Comparison of ENCODE assay signal across 19 cellular contexts in the genomic region with DNA sequence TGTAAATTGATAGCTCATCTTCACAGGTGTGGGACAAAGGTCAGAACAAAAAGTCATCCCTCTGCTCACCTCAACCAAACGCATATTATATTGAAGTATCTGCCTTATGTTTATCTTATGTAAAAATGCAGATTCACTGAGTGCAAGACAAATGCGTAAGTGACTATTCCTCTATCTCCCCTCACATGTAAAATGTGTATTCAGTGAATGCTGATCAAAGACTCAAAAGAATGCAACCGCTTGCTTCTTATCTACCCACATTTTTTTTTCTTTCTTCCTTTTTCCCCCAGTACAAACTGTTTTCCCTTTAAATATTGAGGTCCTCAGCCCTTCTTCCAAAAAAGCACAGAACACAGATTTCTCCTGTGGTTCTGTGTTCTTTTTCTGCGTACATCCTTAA.
"Had no signal": no experiment of that assay in that cellular context is flagged by ENCODE, and none has a peak within 500 bp of the region (broad histone marks: within the 10 kb centered on the region; RNA-seq: fewer than 3 reads in every experiment).

No MANE protein-coding gene starts in this region.

- H3K27me3 ChIP-seq: SJCRH30 had no signal

- H3K27ac ChIP-seq: RWPE1, SJCRH30 had no signal

- H3K4me1 ChIP-seq: SJCRH30 had no signal

- H3K36me3 ChIP-seq: SJCRH30 had no signal

- H3K9me3 ChIP-seq: SJCRH30 had no signal

- ATAC-seq: Panc1, PC-3, SK-N-SH treated with all-trans-retinoic acid at 6 μM for 48 hours had no signal

- DNase-seq: KBM-7, NCI-H1105, NCI-H1417, NCI-H1436 treated with DMSO at 0.1 percent for 48 hours, NCI-H1694, NCI-H187 treated with DMSO at 0.1 percent for 48 hours, NCI-H2029 treated with DMSO at 0.1 percent for 48 hours, NCI-H2171 treated with DMSO at 0.1 percent for 48 hours, NCI-H345, NCI-H446 treated with DMSO at 0.1 percent for 48 hours, NCI-H510A treated with DMSO at 0.1 percent for 48 hours, NCI-H526, NCI-H748 treated with DMSO at 0.1 percent for 48 hours, PC-3, SHP77 had no signal

- H3K4me3 ChIP-seq: SJCRH30 had no signal
